ENCODE assay signal across 1 cellular context in genomic region chr10:122911889-122912484, GRCh38.
TF ChIP-seq lines count a peak whose summit lies in the region.

No MANE protein-coding gene starts in this region.

TF ChIP-seq in HepG2, 621 proteins besides CTCF, POLR2A, EP300 and RAD21 (continued from another document and continues in another):
- TF ChIP-seq ARID4A (CRISPR knock-in tag; IDR thresholded peaks at IDR 0.05; ENCODE audit: borderline replicate concordance): peak; percentile 94
- TF ChIP-seq HNRNPH1 (optimal IDR thresholded peaks at IDR 0.05; ENCODE audit: low read depth, low read length): no peak
- TF ChIP-seq SSRP1 (CRISPR knock-in tag; IDR thresholded peaks at IDR 0.05): peak; percentile 91; the same call in 1 of the 2 replicates
- peak; percentile 92 for TF ChIP-seq PRDM15 (CRISPR knock-in tag; IDR thresholded peaks at IDR 0.05)
- no peak for TF ChIP-seq PLRG1 (conservative IDR thresholded peaks at IDR 0.05)
- no peak for TF ChIP-seq SP1 (IDR thresholded peaks at IDR 0.05)
- peak; percentile 94 for TF ChIP-seq SP1 (CRISPR knock-in tag; IDR thresholded peaks at IDR 0.05)
- TF ChIP-seq DBP (CRISPR knock-in tag; IDR thresholded peaks at IDR 0.05; ENCODE audit: not compliant biosample characterization): peak; percentile 100
- TF ChIP-seq ZBTB10 (CRISPR knock-in tag; IDR thresholded peaks at IDR 0.05; ENCODE audit: borderline replicate concordance): peak; percentile 99
- no peak for TF ChIP-seq PCBP2 (optimal IDR thresholded peaks at IDR 0.05; ENCODE audit: low read depth, low read length, poor library complexity, severe bottlenecking)
- peak; percentile 100; the same call in 1 of the 2 replicates for TF ChIP-seq ZNF318 (CRISPR knock-in tag; IDR thresholded peaks at IDR 0.05)
- no peak for TF ChIP-seq IKZF1 (IDR thresholded peaks at IDR 0.05)
- peak; percentile 95; the same call in 1 of the 2 replicates for TF ChIP-seq ARID2 (CRISPR knock-in tag; IDR thresholded peaks at IDR 0.05; ENCODE audit: borderline replicate concordance)
- peak; percentile 100 for TF ChIP-seq ZNF558 (CRISPR knock-in tag; IDR thresholded peaks at IDR 0.05; ENCODE audit: borderline replicate concordance)
- peak; percentile 99 for TF ChIP-seq JDP2 (CRISPR knock-in tag; IDR thresholded peaks at IDR 0.05; ENCODE audit: borderline replicate concordance)
- peak; percentile 100 for TF ChIP-seq NRL (CRISPR knock-in tag; IDR thresholded peaks at IDR 0.05; ENCODE audit: borderline replicate concordance)
- no peak for TF ChIP-seq TCF7 (IDR thresholded peaks at IDR 0.05; ENCODE audit: low read depth)
- peak; percentile 100 for TF ChIP-seq ZNF264 (CRISPR knock-in tag; IDR thresholded peaks at IDR 0.05)
- peak; percentile 100 for TF ChIP-seq TERF1 (CRISPR knock-in tag; IDR thresholded peaks at IDR 0.05)
- peak; percentile 99 for TF ChIP-seq REL (CRISPR knock-in tag; conservative IDR thresholded peaks at IDR 0.05)
- peak; percentile 79; the same call in 1 of the 2 replicates for TF ChIP-seq ZNF362 (CRISPR knock-in tag; IDR thresholded peaks at IDR 0.05; ENCODE audit: borderline replicate concordance)
- TF ChIP-seq SPEN (CRISPR knock-in tag; IDR thresholded peaks at IDR 0.05; ENCODE audit: low read depth): peak; percentile 98
- TF ChIP-seq PAXIP1 (CRISPR knock-in tag; conservative IDR thresholded peaks at IDR 0.05): no peak; the same call in 1 of the 2 replicates
